ENCODE assay signal across 22 cellular contexts in genomic region chr9:133071484-133072150, GRCh38. TPM values are rescaled to one million over a fixed set of nuclear protein-coding genes. Genes with fewer than 3 reads are reported as not detected.
A peak's percentile ranks its signal among the peaks of the same experiment; 100 is the strongest.
DNase-seq lines count a peak whose midpoint lies in the region; ATAC-seq, FAIRE-seq and TF ChIP-seq lines count a peak whose summit lies in the region.
"Had no signal": no experiment of that assay in that cellular context is flagged by ENCODE, and none has a peak within 500 bp of the region (broad histone marks: within the 10 kb centered on the region; RNA-seq: fewer than 3 reads in every experiment).

No MANE protein-coding gene starts in this region.

- H3K27ac ChIP-seq in kidney (ENCODE audit: low read depth in 2 of 2, low read length in 2 of 2) (no peak overlapping the region), GM23248 (no peak overlapping the region)
- H3K27ac ChIP-seq: SK-N-MC had no signal

- H3F3A ChIP-seq in GM23248 (ENCODE audit: insufficient read depth), result peaks cover 30% of the 10 kb centered on the region

- no peak overlapping the region for H3K4me2 ChIP-seq in GM23248 (ENCODE audit: unreplicated experiment)

- no peaks in the 10 kb centered on the region for H3K9me2 ChIP-seq in GM23248 (ENCODE audit: insufficient read depth)

- no peak overlapping the region for H3K9ac ChIP-seq in kidney (ENCODE audit: low read length in 2 of 2)
- H3K9ac ChIP-seq in GM23248, result no peak overlapping the region

- H3K27me3 Mint-ChIP-seq in stimulated activated naive CD8-positive, alpha-beta T cell treated with anti-CD3 and anti-CD28 coated beads, Interleukin-15, Interleukin-2, amounts not matched to agents 100 ng/mL and 50 ng/mL, for 24 hours, result no peaks in the 10 kb centered on the region
- H3K27me3 Mint-ChIP-seq: IgD-negative memory B cell had no signal

- in situ Hi-C loops in GM23248 (cut with MboI) (no loop called here), ACHN (cut with HindIII; ENCODE audit: low pct_ligation_motif_present, low pct_unique_long_range_greater_than_20kb, low sequenced_read_pairs) (no loop called here)

- H3K4me3 ChIP-seq in kidney (ENCODE audit: low read length in 2 of 2), result no peak overlapping the region
- no peak overlapping the region for H3K4me3 ChIP-seq in GM23248
- H3K4me3 ChIP-seq: SK-N-MC had no signal

- H3K4me3 Mint-ChIP-seq in stimulated activated naive CD8-positive, alpha-beta T cell treated with anti-CD3 and anti-CD28 coated beads, Interleukin-15, Interleukin-2, amounts not matched to agents 100 ng/mL and 50 ng/mL, for 24 hours, result peak overlapping the region; percentile 47
- H3K4me3 Mint-ChIP-seq: H9, IgD-negative memory B cell had no signal

- 86 to 97% methylated on average over 7 to 32 of the region's 33 CpGs for WGBS in GM23248 (ENCODE audit: low coverage in 1 of 2, low lambda C conversion rate in 2 of 2, missing lambda C conversion rate in 2 of 2), 2 experiments

- no peaks in the 10 kb centered on the region for H3K4me1 Mint-ChIP-seq in stimulated activated naive CD8-positive, alpha-beta T cell treated with anti-CD3 and anti-CD28 coated beads, Interleukin-15, Interleukin-2, amounts not matched to agents 100 ng/mL and 50 ng/mL, for 24 hours (ENCODE audit: low read depth)

- H3K9me3 Mint-ChIP-seq in stimulated activated naive CD8-positive, alpha-beta T cell treated with anti-CD3 and anti-CD28 coated beads, Interleukin-15, Interleukin-2, amounts not matched to agents 100 ng/mL and 50 ng/mL, for 24 hours, result no peaks in the 10 kb centered on the region
- H3K9me3 Mint-ChIP-seq: H9, IgD-negative memory B cell had no signal

- no peaks in the 10 kb centered on the region for H3K36me3 ChIP-seq in kidney (ENCODE audit: control insufficient read depth in 1 of 2, insufficient read depth in 2 of 2, low read length in 2 of 2)
- H3K36me3 ChIP-seq in GM23248 (ENCODE audit: low read depth), result no peaks in the 10 kb centered on the region

- ATAC-seq in stimulated activated naive CD8-positive, alpha-beta T cell treated with anti-CD3 and anti-CD28 coated beads, Interleukin-15, Interleukin-2, amounts not matched to agents 100 U/mL and 50 U/mL, for 24 hours, result no peak
- ATAC-seq in SK-N-SH treated with all-trans-retinoic acid at 6 μM for 48 hours, result no peak

- H2AFZ ChIP-seq in GM23248, result no peak overlapping the region

- no peaks in the 10 kb centered on the region for H3K27me3 ChIP-seq in GM23248 (replicated peaks; ENCODE audit: insufficient read depth)

- intact Hi-C loops in kidney (cut with DNase I), result no loop called here

- H3K4me1 ChIP-seq in kidney (ENCODE audit: control insufficient read depth in 1 of 2, insufficient read depth in 1 of 2, low read depth in 1 of 2, low read length in 2 of 2) (no peaks in the 10 kb centered on the region), GM23248 (ENCODE audit: insufficient read depth) (peaks cover 25% of the 10 kb centered on the region)

- no peaks in the 10 kb centered on the region for H3K9me3 ChIP-seq in kidney (ENCODE audit: control insufficient read depth in 1 of 2, low read length in 2 of 2)
- no peaks in the 10 kb centered on the region for H3K9me3 ChIP-seq in GM23248 (ENCODE audit: low read depth)

- no peaks in the 10 kb centered on the region for H4K20me1 ChIP-seq in GM23248 (ENCODE audit: insufficient read depth)

- no peak for FAIRE-seq in kidney (lab: Jason Lieb, UNC)
- FAIRE-seq: G401.6, HTR-8/SVneo, RCC 7860 had no signal

- no peaks in the 10 kb centered on the region for H3K79me2 ChIP-seq in GM23248 (ENCODE audit: insufficient read depth)

- DNase-seq in stimulated activated naive CD8-positive, alpha-beta T cell treated with anti-CD3 and anti-CD28 coated beads, Interleukin-15, Interleukin-2, amounts not matched to agents 100 U/mL and 50 U/mL, for 24 hours, result no peak
- peak; percentile 37 for DNase-seq in kidney
- DNase-seq in NCI-H2171 (lab: John Stamatoyannopoulos, UW), result no peak
- no peak for DNase-seq in GM23248
- no peak for DNase-seq in ACHN
- DNase-seq: AML-193; COR-L47; DMS 273 treated with DMSO at 0.1 percent for 48 hours; H9; NCI-H1092 treated with DMSO at 0.1 percent for 48 hours; NCI-H2081; NCI-H510A; NCI-H748 treated with DMSO at 0.1 percent for 48 hours; NK-92 treated with Interleukin-12 subunit alpha and Interleukin-12 subunit beta, amount 100 ng/mL, for 24 hours; Right ventricle myocardium superior had no signal

- no peak for TF ChIP-seq CTCF in kidney (IDR thresholded peaks at IDR 0.05; ENCODE audit: borderline replicate concordance, extremely low read depth, insufficient read depth)

- H3K36me3 Mint-ChIP-seq in stimulated activated naive CD8-positive, alpha-beta T cell treated with anti-CD3 and anti-CD28 coated beads, Interleukin-15, Interleukin-2, amounts not matched to agents 100 ng/mL and 50 ng/mL, for 24 hours (ENCODE audit: low read depth), result no peaks in the 10 kb centered on the region

- peak overlapping the region; percentile 70 for H3K27ac Mint-ChIP-seq in stimulated activated naive CD8-positive, alpha-beta T cell treated with anti-CD3 and anti-CD28 coated beads, Interleukin-15, Interleukin-2, amounts not matched to agents 100 ng/mL and 50 ng/mL, for 24 hours
- H3K27ac Mint-ChIP-seq: H9, IgD-negative memory B cell had no signal

TF ChIP-seq in SK-N-SH treated with all-trans-retinoic acid at 6 μM for 48 hours, 23 proteins besides CTCF, POLR2A, EP300 and RAD21:
- TF ChIP-seq CSDC2 (CRISPR knock-in tag; IDR thresholded peaks at IDR 0.05), result no peak
- peak; percentile 33; the same call in 1 of the 2 replicates for TF ChIP-seq ZNF70 (CRISPR knock-in tag; IDR thresholded peaks at IDR 0.05)
TF ChIP-seq in SK-N-SH treated with all-trans-retinoic acid at 6 μM for 48 hours: peak in this region for 1.

RNA-seq across cellular contexts. Expression of gene CEL, which starts 9.8 kb away (rescaled TPM):
- total RNA-seq in kidney, result 1.0 TPM
- 16.7 TPM for polyA plus RNA-seq in kidney (ENCODE audit: insufficient read depth, low read depth, low replicate concordance)
- total RNA-seq in GM23248 (2014; rRNA removed; shearing (Covaris generic)), result 0.22 TPM in 1 of 2 replicates, not detected in the other
- polyA plus RNA-seq in GM23248 (2016; fragmentation: Nextera tagmentation; extraction: Ambion mirVana), result 0.13 TPM in 1 of 2 replicates, not detected in the other
- polyA plus RNA-seq: IgD-negative memory B cell had no signal

RNA-seq across cellular contexts. Expression of gene GTF3C5, which starts 40.8 kb away (rescaled TPM):
- 47.7 TPM for total RNA-seq in kidney
- polyA plus RNA-seq in kidney (ENCODE audit: insufficient read depth, low read depth, low replicate concordance), result 38.0 TPM
- 33.6 and 40.1 TPM in 2 replicates for total RNA-seq in GM23248 (2014; rRNA removed; shearing (Covaris generic))
- polyA plus RNA-seq in GM23248 (2016; fragmentation: Nextera tagmentation; extraction: Ambion mirVana), result 33.5 and 34.4 TPM in 2 replicates

RNA-seq across cellular contexts. Expression of gene RALGDS, which starts 49.4 kb away (rescaled TPM):
- total RNA-seq in kidney, result 43.3 TPM
- polyA plus RNA-seq in kidney (ENCODE audit: insufficient read depth, low read depth, low replicate concordance), result 13.0 TPM
- 21.7 and 51.7 TPM in 2 replicates for total RNA-seq in GM23248 (2014; rRNA removed; shearing (Covaris generic))
- polyA plus RNA-seq in GM23248 (2016; fragmentation: Nextera tagmentation; extraction: Ambion mirVana), result 8.5 and 8.9 TPM in 2 replicates
